ENCODE assay signal across 8 cellular contexts in genomic region chr19:11581740-11582139, GRCh38. TPM values are rescaled to one million over a fixed set of nuclear protein-coding genes. Genes with fewer than 3 reads are reported as not detected.
A peak's percentile ranks its signal among the peaks of the same experiment; 100 is the strongest.
DNase-seq lines count a peak whose midpoint lies in the region; ATAC-seq and TF ChIP-seq lines count a peak whose summit lies in the region.

No MANE protein-coding gene starts in this region.

- H3K4me1 ChIP-seq in KMS-11 (ENCODE audit: low read depth, poor library complexity, severe bottlenecking), result peaks cover 13% of the 10 kb centered on the region

- no peak for TF ChIP-seq CTCF in CD4-positive, alpha-beta T cell (IDR thresholded peaks at IDR 0.05)
- TF ChIP-seq CTCF in GM20000 (IDR thresholded peaks at IDR 0.05; ENCODE audit: extremely low read depth, missing control alignments) (no peak), KMS-11 (conservative IDR thresholded peaks at IDR 0.05; ENCODE audit: low read depth, low read length) (no peak)

- 0 out of 2 replicates have a peak overlapping the region, but pooled peaks have one; percentile 19 for H3K9ac ChIP-seq in KMS-11

- peak overlapping the region; percentile 73 for H2AFZ ChIP-seq in KMS-11 (ENCODE audit: low read depth)

- intact Hi-C loops in CD4-positive, alpha-beta T cell (cut with DNase I, micrococcal nuclease), result loop anchor here in 1 of 2 experiments (10.0 kb wide), 2 partner anchors 147 to 447 kb away; partner anchors contain the start of genes ODAD3 and PRKCSH

- no peaks in the 10 kb centered on the region for H3K27me3 ChIP-seq in CD4-positive, alpha-beta T cell (ENCODE audit: control insufficient read depth, insufficient read depth, low read length)
- no peaks in the 10 kb centered on the region for H3K27me3 ChIP-seq in KMS-11 (ENCODE audit: insufficient read depth, low read depth)

- H3K4me1 Mint-ChIP-seq in CD4-positive, alpha-beta T cell (ENCODE audit: low read depth), result peaks cover 23% of the 10 kb centered on the region

- no peaks in the 10 kb centered on the region for H3K27me3 Mint-ChIP-seq in CD4-positive, alpha-beta T cell

- DNase-seq in CD4-positive, alpha-beta T cell, result peak in 5 of 10 experiments; percentile 10 to 46 (median 16)
- DNase-seq in GM20000 (ENCODE audit: low spot score), result peak; percentile 85
- DNase-seq in activated naive CD4-positive, alpha-beta T cell treated with anti-CD3 and anti-CD28 coated beads, Interleukin-2, amount 50 U/mL, for 16 hours, result peak; percentile 55
- DNase-seq in stimulated activated CD4-positive, alpha-beta T cell treated with anti-CD3 and anti-CD28 coated beads, Interleukin-2, amount 100 ng/mL, for 24 hours, result peak; percentile 53
- no peak for DNase-seq in EL
- no peak for DNase-seq in HuH-7 (ENCODE audit: low spot score)
- no peak for DNase-seq in NCI-H1092 treated with DMSO at 0.1 percent for 48 hours (lab: John Stamatoyannopoulos, UW)

- H3K9me3 ChIP-seq in CD4-positive, alpha-beta T cell (ENCODE audit: control insufficient read depth, low read length), result no peaks in the 10 kb centered on the region

- no peaks in the 10 kb centered on the region for H3K36me3 ChIP-seq in KMS-11 (ENCODE audit: insufficient read depth)

- H3K4me3 Mint-ChIP-seq in CD4-positive, alpha-beta T cell, result peak overlapping the region; percentile 79

- peak; percentile 62 for ATAC-seq in CD4-positive, alpha-beta T cell (ENCODE audit: poor library complexity)

- peak overlapping the region; percentile 53 for H3K4me2 ChIP-seq in KMS-11

- H3K36me3 Mint-ChIP-seq in CD4-positive, alpha-beta T cell (ENCODE audit: low read depth), result peaks cover 5% of the 10 kb centered on the region

- no peaks in the 10 kb centered on the region for H4K20me1 ChIP-seq in KMS-11 (ENCODE audit: insufficient read depth)

- H3K9me3 Mint-ChIP-seq in CD4-positive, alpha-beta T cell, result no peaks in the 10 kb centered on the region

- H3K4me3 ChIP-seq in KMS-11 (IDR thresholded peaks at IDR 0.05; ENCODE audit: insufficient read depth, low read depth, low read length), result no peak overlapping the region

- POLR2A ChIA-PET in CD4-positive, alpha-beta T cell (lab: Charles Lee), result interaction anchor here (1.2 to 1.9 kb wide), 3 partner anchors 23 to 206 kb away, joined by 3 to 8 read pairs (median 4); partner anchors contain the start of genes ECSIT and ELOF1

- CTCF ChIA-PET in CD4-positive, alpha-beta T cell (lab: Charles Lee), result interaction anchor here (1.9 kb wide), 1 partner anchor 23 kb away, joined by 8 read pairs; the partner anchor contains the start of gene ELOF1

- peak overlapping the region; percentile 82 for H3K27ac Mint-ChIP-seq in CD4-positive, alpha-beta T cell

- H3K27ac ChIP-seq in CD4-positive, alpha-beta T cell (ENCODE audit: low read depth, low read length), result peak overlapping the region; percentile 61
- peak overlapping the region; percentile 37; the same call in 1 of the 2 replicates for H3K27ac ChIP-seq in KMS-11

- no peaks in the 10 kb centered on the region for H3K79me2 ChIP-seq in KMS-11 (ENCODE audit: insufficient read depth, low read depth)

RNA-seq across cellular contexts. Expression of gene ACP5, which starts 4.3 kb away (rescaled TPM):
- total RNA-seq in CD4-positive, alpha-beta T cell, result 10 to 100 TPM; 13.4 to 15.3 TPM

RNA-seq across cellular contexts. Expression of gene ZNF627, which starts 15.5 kb away (rescaled TPM):
- total RNA-seq in CD4-positive, alpha-beta T cell, result 10 to 100 TPM; 11.7 to 12.7 TPM

RNA-seq across cellular contexts. Expression of gene ELOF1, which starts 22.7 kb away (rescaled TPM):
- 10 to 100 TPM; 31.8 to 33.2 TPM for total RNA-seq in CD4-positive, alpha-beta T cell

RNA-seq across cellular contexts. Expression of gene CNN1, which starts 43.1 kb away (rescaled TPM):
- not detected for total RNA-seq in CD4-positive, alpha-beta T cell

RNA-seq across cellular contexts. Expression of gene ECSIT, which starts 52.8 kb away (rescaled TPM):
- 10 to 100 TPM; 27.2 to 27.4 TPM for total RNA-seq in CD4-positive, alpha-beta T cell

Comparison
In these comparisons a context has a peak if more than half of its experiments do, and no peak if none do; other contexts are left out.
1. DNase-seq: peak in GM20000 (single experiment), activated naive CD4-positive, alpha-beta T cell treated with anti-CD3 and anti-CD28 coated beads, Interleukin-2, amount 50 U/mL, for 16 hours (single experiment) and stimulated activated CD4-positive, alpha-beta T cell treated with anti-CD3 and anti-CD28 coated beads, Interleukin-2, amount 100 ng/mL, for 24 hours (2 of 2); none in EL (single experiment), HuH-7 (single experiment) and NCI-H1092 treated with DMSO at 0.1 percent for 48 hours (single experiment).